ENCODE assay signal across 17 cellular contexts in genomic region chr16:68785715-68786114, GRCh38.
"Had no signal": no experiment of that assay in that cellular context is flagged by ENCODE, and none has a peak within 500 bp of the region (broad histone marks: within the 10 kb centered on the region; RNA-seq: fewer than 3 reads in every experiment).

No MANE protein-coding gene starts in this region.

- ATAC-seq: activated CD4-positive, alpha-beta T cell treated with anti-CD3 and anti-CD28 coated beads for 36 hours; gastroesophageal sphincter; heart left ventricle; natural killer cell treated with Interleukin-12 subunit alpha and Interleukin-12 subunit beta and Interleukin-15 and Interleukin-18, amount 100 ng/mL, for 72 hours; upper lobe of right lung; WTC11 had no signal

- H3K4me3 Mint-ChIP-seq: activated CD4-positive, alpha-beta memory T cell treated with anti-CD3 and anti-CD28 coated beads for 36 hours; activated CD4-positive, alpha-beta T cell treated with anti-CD3 and anti-CD28 coated beads for 36 hours; activated naive CD8-positive, alpha-beta T cell treated with anti-CD3 and anti-CD28 coated beads, Interleukin-2, amount 10 ng/mL, durations not matched to agents 7 days and 5 days; activated T-helper 1 cell treated with anti-CD3 and anti-CD28 coated beads, Interleukin-12 subunit alpha, Interleukin-12 subunit beta, Interleukin-2, Interleukin-4 antibody, amounts not matched to agents 30 ng/mL and 10 ng/mL and 1 ng/mL, durations not matched to agents 14 hours and 24 hours and 36 hours; brain; central memory CD8-positive, alpha-beta T cell; natural killer cell treated with Interleukin-12 subunit alpha and Interleukin-12 subunit beta and Interleukin-15 and Interleukin-18, amount 100 ng/mL, for 72 hours; stimulated activated naive CD8-positive, alpha-beta T cell treated with anti-CD3 and anti-CD28 coated beads, Interleukin-15, Interleukin-2, amounts not matched to agents 100 ng/mL and 50 ng/mL, for 24 hours; T-helper 2 cell treated with Interferon-gamma antibody and Interleukin-4, amounts not matched to agents 5 μg/mL and 100 μg/mL, for 36 hours; WTC11 had no signal

- H3K4me3 ChIP-seq: coronary artery, gastroesophageal sphincter, heart left ventricle, upper lobe of right lung had no signal

- H3K36me3 ChIP-seq: gastroesophageal sphincter, heart left ventricle, neutrophil, upper lobe of right lung had no signal

- H3K36me3 Mint-ChIP-seq: activated CD4-positive, alpha-beta memory T cell treated with anti-CD3 and anti-CD28 coated beads for 36 hours; activated naive CD8-positive, alpha-beta T cell treated with anti-CD3 and anti-CD28 coated beads, Interleukin-2, amount 10 ng/mL, durations not matched to agents 7 days and 5 days; brain; natural killer cell treated with Interleukin-12 subunit alpha and Interleukin-12 subunit beta and Interleukin-15 and Interleukin-18, amount 100 ng/mL, for 72 hours had no signal

- H3K4me1 Mint-ChIP-seq: central memory CD8-positive, alpha-beta T cell had no signal

- H3K4me1 ChIP-seq: gastroesophageal sphincter, heart left ventricle had no signal

- H3K9me3 Mint-ChIP-seq: activated CD4-positive, alpha-beta memory T cell treated with anti-CD3 and anti-CD28 coated beads for 36 hours; activated naive CD8-positive, alpha-beta T cell treated with anti-CD3 and anti-CD28 coated beads, Interleukin-2, amount 10 ng/mL, durations not matched to agents 7 days and 5 days; activated T-helper 1 cell treated with anti-CD3 and anti-CD28 coated beads, Interleukin-12 subunit alpha, Interleukin-12 subunit beta, Interleukin-2, Interleukin-4 antibody, amounts not matched to agents 30 ng/mL and 10 ng/mL and 1 ng/mL, durations not matched to agents 14 hours and 24 hours and 36 hours; central memory CD8-positive, alpha-beta T cell; natural killer cell treated with Interleukin-12 subunit alpha and Interleukin-12 subunit beta and Interleukin-15 and Interleukin-18, amount 100 ng/mL, for 72 hours; stimulated activated naive CD8-positive, alpha-beta T cell treated with anti-CD3 and anti-CD28 coated beads, Interleukin-15, Interleukin-2, amounts not matched to agents 100 ng/mL and 50 ng/mL, for 24 hours; T-helper 2 cell treated with Interferon-gamma antibody and Interleukin-4, amounts not matched to agents 5 μg/mL and 100 μg/mL, for 36 hours; WTC11 had no signal

- DNase-seq: activated CD4-positive, alpha-beta memory T cell treated with anti-CD3 and anti-CD28 coated beads for 36 hours; activated CD4-positive, alpha-beta T cell treated with anti-CD3 and anti-CD28 coated beads for 36 hours; activated naive CD4-positive, alpha-beta T cell; activated naive CD8-positive, alpha-beta T cell treated with anti-CD3 and anti-CD28 coated beads, Interleukin-2, amount 10 ng/mL, durations not matched to agents 7 days and 5 days; activated T-cell treated with anti-CD3 and anti-CD28 coated beads for 4 hours; heart left ventricle; upper lobe of right lung had no signal

- H3K27me3 ChIP-seq: gastroesophageal sphincter, neutrophil, upper lobe of right lung had no signal

- H3K27me3 Mint-ChIP-seq: brain; central memory CD8-positive, alpha-beta T cell had no signal

- H3K27ac Mint-ChIP-seq: activated CD4-positive, alpha-beta memory T cell treated with anti-CD3 and anti-CD28 coated beads for 36 hours; activated CD4-positive, alpha-beta T cell treated with anti-CD3 and anti-CD28 coated beads for 36 hours; activated naive CD8-positive, alpha-beta T cell treated with anti-CD3 and anti-CD28 coated beads, Interleukin-2, amount 10 ng/mL, durations not matched to agents 7 days and 5 days; activated T-helper 1 cell treated with anti-CD3 and anti-CD28 coated beads, Interleukin-12 subunit alpha, Interleukin-12 subunit beta, Interleukin-2, Interleukin-4 antibody, amounts not matched to agents 30 ng/mL and 10 ng/mL and 1 ng/mL, durations not matched to agents 14 hours and 24 hours and 36 hours; natural killer cell treated with Interleukin-12 subunit alpha and Interleukin-12 subunit beta and Interleukin-15 and Interleukin-18, amount 100 ng/mL, for 72 hours; stimulated activated naive CD8-positive, alpha-beta T cell treated with anti-CD3 and anti-CD28 coated beads, Interleukin-15, Interleukin-2, amounts not matched to agents 100 ng/mL and 50 ng/mL, for 24 hours; T-helper 2 cell treated with Interferon-gamma antibody and Interleukin-4, amounts not matched to agents 5 μg/mL and 100 μg/mL, for 36 hours; WTC11 had no signal

- H3K27ac ChIP-seq: coronary artery, gastroesophageal sphincter, heart left ventricle, neutrophil, upper lobe of right lung had no signal

- H3K9me3 ChIP-seq: gastroesophageal sphincter, neutrophil, upper lobe of right lung had no signal
